20 cellular contexts compared by ENCODE assay signal in the genomic region with DNA sequence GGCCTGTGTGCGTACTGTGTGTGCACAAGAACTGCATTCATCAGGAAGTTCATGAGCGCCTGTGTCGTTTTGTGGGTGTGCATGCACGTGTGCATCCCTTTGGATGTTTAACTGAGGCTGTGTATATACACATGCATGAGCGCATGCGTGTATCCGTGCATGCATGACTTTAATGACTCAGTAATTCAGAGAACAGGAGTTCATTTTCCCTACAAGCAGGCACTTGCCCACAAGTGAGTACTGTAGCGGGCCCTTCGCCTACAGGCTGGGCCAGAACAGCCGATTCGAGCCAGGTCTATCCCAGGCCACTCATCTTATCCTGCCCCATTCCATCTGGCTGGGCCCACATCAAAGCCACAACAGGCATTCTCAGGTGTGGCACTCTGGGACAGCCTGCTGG.
"Had no signal": no experiment of that assay in that cellular context is flagged by ENCODE, and none has a peak within 500 bp of the region (broad histone marks: within the 10 kb centered on the region; RNA-seq: fewer than 3 reads in every experiment).

No MANE protein-coding gene starts in this region.

- H3K4me1 ChIP-seq: body of pancreas, psoas muscle, uterus had no signal

- H3K27ac ChIP-seq: body of pancreas, psoas muscle, uterus had no signal

- H3K27ac Mint-ChIP-seq: nephron; stimulated activated naive B cell treated with anti-CD40 and anti-IgM and Interleukin-4, amounts not matched to agents 10 μg/mL and 1 μg/mL and 100 μg/mL, for 72 hours; T-helper 1 cell treated with Interleukin-12 subunit alpha and Interleukin-12 subunit beta and Interleukin-4 antibody, amounts not matched to agents 30 μg/mL and 1 μg/mL, for 36 hours had no signal

- H3K9me3 ChIP-seq: body of pancreas, psoas muscle, uterus had no signal

- H3K4me3 Mint-ChIP-seq: central memory CD8-positive, alpha-beta T cell; nephron; stimulated activated naive B cell treated with anti-CD40 and anti-IgM and Interleukin-4, amounts not matched to agents 10 μg/mL and 1 μg/mL and 100 μg/mL, for 72 hours; T-helper 1 cell treated with Interleukin-12 subunit alpha and Interleukin-12 subunit beta and Interleukin-4 antibody, amounts not matched to agents 30 μg/mL and 1 μg/mL, for 36 hours had no signal

- H3K36me3 ChIP-seq: uterus had no signal

- H3K9me3 Mint-ChIP-seq: activated naive CD4-positive, alpha-beta T cell treated with anti-CD3 and anti-CD28 coated beads, Interleukin-2, amount 50 U/mL, for 72 hours; central memory CD8-positive, alpha-beta T cell; nephron; stimulated activated naive B cell treated with anti-CD40 and anti-IgM and Interleukin-4, amounts not matched to agents 10 μg/mL and 1 μg/mL and 100 μg/mL, for 72 hours; T-helper 1 cell treated with Interleukin-12 subunit alpha and Interleukin-12 subunit beta and Interleukin-4 antibody, amounts not matched to agents 30 μg/mL and 1 μg/mL, for 36 hours had no signal

- H3K27me3 Mint-ChIP-seq: central memory CD8-positive, alpha-beta T cell had no signal

- FAIRE-seq: TTC549 had no signal

- DNase-seq: activated CD4-positive, CD25-positive, alpha-beta regulatory T cell; activated T-cell treated with anti-CD3 and anti-CD28 coated beads, Interleukin-2, amount 50 U/mL, for 1 hour; amniotic stem cell; body of pancreas; cortex of kidney; effector CD8-positive, alpha-beta T cell; erythroblast; occipital lobe; psoas muscle; stimulated activated CD4-positive, alpha-beta T cell treated with anti-CD3 and anti-CD28 coated beads, Interleukin-2, amount 100 ng/mL, for 24 hours; stimulated activated naive B cell treated with anti-CD40 and anti-IgM and Interleukin-4, amounts not matched to agents 10 μg/mL and 1 μg/mL and 100 μg/mL, for 72 hours; substantia nigra; uterus had no signal

- H3K4me1 Mint-ChIP-seq: nephron; stimulated activated naive B cell treated with anti-CD40 and anti-IgM and Interleukin-4, amounts not matched to agents 10 μg/mL and 1 μg/mL and 100 μg/mL, for 72 hours had no signal

- ATAC-seq: activated naive CD4-positive, alpha-beta T cell treated with anti-CD3 and anti-CD28 coated beads, Interleukin-2, amount 50 U/mL, for 72 hours; body of pancreas; left lobe of liver; psoas muscle; sciatic nerve; stimulated activated naive B cell treated with anti-CD40 and anti-IgM and Interleukin-4, amounts not matched to agents 10 μg/mL and 1 μg/mL and 100 μg/mL, for 72 hours had no signal

- H3K27me3 ChIP-seq: body of pancreas, uterus had no signal

- H3K36me3 Mint-ChIP-seq: activated naive CD4-positive, alpha-beta T cell treated with anti-CD3 and anti-CD28 coated beads, Interleukin-2, amount 50 U/mL, for 72 hours; stimulated activated naive B cell treated with anti-CD40 and anti-IgM and Interleukin-4, amounts not matched to agents 10 μg/mL and 1 μg/mL and 100 μg/mL, for 72 hours had no signal

- H3K4me3 ChIP-seq: body of pancreas, psoas muscle, uterus had no signal
